In the genomic region with DNA sequence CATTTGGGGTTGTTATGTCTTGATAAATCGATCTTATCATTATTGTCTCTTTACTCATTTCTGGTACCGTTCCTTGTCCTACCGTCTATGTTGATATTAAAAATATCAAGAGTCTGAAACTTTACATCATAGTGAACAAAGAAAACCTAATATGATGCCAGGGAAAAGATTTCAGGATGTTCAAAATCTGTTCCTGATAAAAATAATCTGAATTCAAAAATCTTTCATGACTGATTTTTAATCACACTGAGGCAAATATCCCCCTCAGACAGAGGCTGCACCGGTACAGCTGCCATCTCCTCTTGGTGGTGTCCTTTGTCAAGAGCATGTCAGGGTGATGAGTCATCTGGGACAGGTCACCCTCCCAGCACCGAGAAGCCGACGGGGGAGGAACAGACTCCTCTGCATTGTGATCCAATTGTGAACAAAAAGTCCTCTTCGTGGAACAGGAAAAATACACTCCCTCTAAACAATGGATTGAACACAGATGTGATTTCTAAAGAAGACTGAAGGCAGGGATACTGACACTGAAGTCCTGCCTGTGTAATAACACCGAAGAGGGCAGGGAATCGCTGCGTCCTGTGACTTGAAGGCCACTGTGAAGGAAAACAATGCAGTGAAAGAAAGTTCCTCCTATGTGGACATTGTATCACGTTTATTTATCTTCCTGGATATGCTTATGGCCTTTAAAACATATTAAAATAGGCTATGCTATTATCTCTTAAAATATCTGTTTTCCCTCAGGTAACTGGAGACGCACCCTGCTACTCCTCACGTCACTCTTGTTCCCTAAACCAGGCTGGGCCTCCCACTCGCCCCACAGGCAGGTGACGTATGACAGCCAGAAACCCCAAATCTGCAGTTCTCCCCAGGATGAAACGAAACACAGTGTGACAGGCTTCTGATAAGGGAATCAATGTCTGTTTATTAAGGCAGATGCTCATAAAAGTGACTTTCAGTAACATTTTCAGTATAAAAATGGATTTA, we compare ENCODE assay signal across 8 cellular contexts. TPM values are rescaled to one million over a fixed set of nuclear protein-coding genes. Genes with fewer than 3 reads are reported as not detected.
DNase-seq lines count a peak whose midpoint lies in the region; ATAC-seq and TF ChIP-seq lines count a peak whose summit lies in the region.

No MANE protein-coding gene starts in this region.

- H3K27ac Mint-ChIP-seq in chondrocyte (ENCODE audit: unreplicated experiment): peak overlapping the region; percentile 95

- DNase-seq in COLO829 (ENCODE audit: low spot score) (peak; percentile 8), NCI-H2029 treated with DMSO at 0.1 percent for 48 hours (lab: John Stamatoyannopoulos, UW) (peak; percentile 5), chondrocyte (ENCODE audit: low spot score) (peak; percentile 55), right lobe of liver (no peak), transverse colon (no peak), NCI-H128 (lab: John Stamatoyannopoulos, UW; ENCODE audit: unreplicated experiment) (no peak), DMS79 treated with DMSO at 0.1 percent for 48 hours (lab: John Stamatoyannopoulos, UW) (no peak)

- in situ Hi-C loops in transverse colon (cut with MboI; ENCODE audit: low pct_ligation_motif_present in 1 of 4, low pct_unique_long_range_greater_than_20kb in 1 of 4, low sequenced_read_pairs in 3 of 4): no loop called here

- no peak for TF ChIP-seq CTCF in chondrocyte (IDR thresholded peaks at IDR 0.05)
- no peak for TF ChIP-seq CTCF in right lobe of liver (IDR thresholded peaks at IDR 0.05)
- TF ChIP-seq CTCF in transverse colon (IDR thresholded peaks at IDR 0.05): no peak

- H3K27me3 ChIP-seq in right lobe of liver (no peaks in the 10 kb centered on the region), transverse colon (no peaks in the 10 kb centered on the region)

- intact Hi-C loops in right lobe of liver (cut with DNase I): no loop called here
- intact Hi-C loops in transverse colon (cut with DNase I; ENCODE audit: low total_unique reads): no loop called here

- peaks cover 50% of the 10 kb centered on the region for H3K4me1 Mint-ChIP-seq in chondrocyte (ENCODE audit: low read depth)

- H3K27ac ChIP-seq in right lobe of liver: peak overlapping the region in 1 of 3 donors; percentile 15
- peak overlapping the region; percentile 29 to 60 (median 46) for H3K27ac ChIP-seq in transverse colon

- TF ChIP-seq EP300 in transverse colon (IDR thresholded peaks at IDR 0.05; ENCODE audit: low read depth): no peak

- H3K4me1 ChIP-seq in right lobe of liver (no peaks in the 10 kb centered on the region), transverse colon (peaks cover 0 to 13% (median 8%) of the 10 kb centered on the region in 4 donors)

- H3K9me3 ChIP-seq in right lobe of liver (no peaks in the 10 kb centered on the region), transverse colon (no peaks in the 10 kb centered on the region)

- peaks cover 12% of the 10 kb centered on the region for H3K36me3 Mint-ChIP-seq in chondrocyte (ENCODE audit: low read depth)

- H3K4me3 ChIP-seq in right lobe of liver: no peak overlapping the region
- no peak overlapping the region for H3K4me3 ChIP-seq in transverse colon

- H3K4me3 Mint-ChIP-seq in chondrocyte (ENCODE audit: unreplicated experiment): peak overlapping the region; percentile 31

- H3K36me3 ChIP-seq in right lobe of liver (peaks cover 0 to 35% (median under 1%) of the 10 kb centered on the region in 4 donors), transverse colon (peaks cover 0 to 1% (median 0%) of the 10 kb centered on the region in 4 donors)

- ATAC-seq in right lobe of liver (peak; percentile 21 to 72 (median 56)), GM18498 (IDR thresholded peaks at IDR 0.05; ENCODE audit: unreplicated experiment) (no peak)

- no peaks in the 10 kb centered on the region for H3K9me3 Mint-ChIP-seq in chondrocyte (ENCODE audit: low read depth)

- TF ChIP-seq POLR2A in right lobe of liver (IDR thresholded peaks at IDR 0.05) (no peak), transverse colon (IDR thresholded peaks at IDR 0.05) (no peak)

- WGBS in right lobe of liver (ENCODE audit: insufficient coverage, low coverage, low lambda C conversion rate, missing lambda C conversion rate): 66% methylated on average over 17 of the region's 17 CpGs
- WGBS in transverse colon (ENCODE audit: low coverage in 1 of 2), 2 donors: 66 to 69% methylated on average over 15 to 17 of the region's 17 CpGs

- no peaks in the 10 kb centered on the region for H3K27me3 Mint-ChIP-seq in chondrocyte (ENCODE audit: low read depth)

RNA-seq across cellular contexts. Expression of gene SPATC1L, which starts 4.3 kb away (rescaled TPM):
- total RNA-seq in chondrocyte (14.0 to 18.5 TPM (median 14.1 TPM) in 3 replicates), right lobe of liver (1 to 10 TPM in 1 of 6 experiments, under 1 TPM in 3, not detected in 2; 0.31 to 1.7 (median 0.51) TPM), transverse colon (10 to 100 TPM in 1 of 4 donors, 1 to 10 TPM in 2, not detected in 1; 1.2 to 11.0 (median 8.5) TPM)

RNA-seq across cellular contexts. Expression of gene FTCD, which starts 33.1 kb away (rescaled TPM):
- total RNA-seq in chondrocyte (1.7 to 4.1 TPM (median 1.7 TPM) in 3 replicates), right lobe of liver (100 to 1,000 TPM; 141 to 668 (median 417) TPM), transverse colon (not detected)

RNA-seq across cellular contexts. Expression of gene LSS, which starts 40.1 kb away (rescaled TPM):
- 93.2 to 110 TPM (median 107 TPM) in 3 replicates for total RNA-seq in chondrocyte
- total RNA-seq in right lobe of liver: 100 to 1,000 TPM in 1 of 6 experiments, 10 to 100 TPM in 5; 37.0 to 103 (median 59.6) TPM
- total RNA-seq in transverse colon: 10 to 100 TPM; 53.2 to 75.2 (median 62.3) TPM

Comparison
In these comparisons a context has a peak if more than half of its experiments do, and no peak if none do; other contexts are left out.
1. DNase-seq: peak in COLO829 (single experiment), NCI-H2029 treated with DMSO at 0.1 percent for 48 hours (single experiment) and chondrocyte (single experiment); none in right lobe of liver (0 of 3), transverse colon (single experiment), NCI-H128 (single experiment) and DMS79 treated with DMSO at 0.1 percent for 48 hours (single experiment).
2. RNA of gene FTCD, which starts 33.1 kb away (total RNA-seq): 141 to 668 TPM in right lobe of liver; 1.7 to 4.1 TPM in chondrocyte and not detected in transverse colon; every median in the first group is over 10 times any median in the second.